Comparison of ENCODE assay signal across 16 cellular contexts in the genomic region with DNA sequence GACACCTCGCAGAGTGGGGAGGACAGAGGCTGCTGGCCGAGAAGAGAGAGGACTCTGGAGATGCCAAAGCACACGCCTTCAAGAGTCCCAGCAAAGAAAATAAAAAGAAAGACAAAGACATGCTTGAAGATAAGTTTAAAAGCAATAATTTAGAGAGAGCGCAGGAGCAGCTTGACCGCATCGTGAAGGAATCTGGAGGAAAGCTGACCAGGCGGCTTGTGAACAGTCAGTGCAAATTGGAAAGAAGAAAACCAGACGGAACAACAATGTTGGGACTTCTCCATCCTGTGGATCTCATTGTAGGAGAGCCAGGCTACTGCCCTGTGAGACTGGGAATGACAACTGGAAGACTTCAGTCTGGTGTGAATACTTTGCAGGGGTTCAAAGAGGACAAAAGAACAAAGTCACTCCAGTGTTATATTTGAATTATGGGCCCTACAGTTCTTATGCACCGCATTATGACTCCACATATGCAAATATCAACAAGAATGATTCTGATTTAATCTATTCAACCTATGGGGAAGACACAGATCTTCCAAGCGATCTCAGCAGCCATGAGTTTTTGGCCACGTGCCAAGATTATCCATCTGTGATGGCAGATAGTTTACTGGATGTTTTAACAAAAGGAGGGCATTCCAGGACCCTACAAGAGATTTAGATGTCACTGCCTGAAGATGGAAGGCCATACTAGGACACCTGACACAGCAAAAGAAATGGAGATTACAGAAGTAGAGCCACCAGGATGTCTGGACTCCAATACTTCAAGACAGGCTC. TPM values are rescaled to one million over a fixed set of nuclear protein-coding genes. Genes with fewer than 3 reads are reported as not detected.
DNase-seq lines count a peak whose midpoint lies in the region; ATAC-seq, FAIRE-seq and TF ChIP-seq lines count a peak whose summit lies in the region.
"Had no signal": no experiment of that assay in that cellular context is flagged by ENCODE, and none has a peak within 500 bp of the region (broad histone marks: within the 10 kb centered on the region; RNA-seq: fewer than 3 reads in every experiment).

No MANE protein-coding gene starts in this region.

- no peak for TF ChIP-seq CTCF in mesothelial cell of epicardium (IDR thresholded peaks at IDR 0.05; ENCODE audit: unreplicated experiment)

- peaks cover 28% of the 10 kb centered on the region for H3K9me3 Mint-ChIP-seq in activated CD4-positive, alpha-beta T cell treated with anti-CD3 and anti-CD28 coated beads for 36 hours (ENCODE audit: low read depth)
- H3K9me3 Mint-ChIP-seq in activated CD4-positive, alpha-beta T cell treated with anti-CD3 and anti-CD28 coated beads, Interleukin-2, amount 10 ng/mL, durations not matched to agents 7 days and 5 days, result peaks cover 28% of the 10 kb centered on the region
- peaks cover 56% of the 10 kb centered on the region for H3K9me3 Mint-ChIP-seq in mesothelial cell of epicardium

- no peaks in the 10 kb centered on the region for H3K27me3 ChIP-seq in stomach smooth muscle (ENCODE audit: control insufficient read depth in 1 of 2, insufficient read depth in 2 of 2, low read length in 2 of 2)

- H3K27ac Mint-ChIP-seq in activated CD4-positive, alpha-beta T cell treated with anti-CD3 and anti-CD28 coated beads for 36 hours, result no peak overlapping the region
- H3K27ac Mint-ChIP-seq in activated CD4-positive, alpha-beta T cell treated with anti-CD3 and anti-CD28 coated beads, Interleukin-2, amount 10 ng/mL, durations not matched to agents 7 days and 5 days, result no peak overlapping the region
- H3K27ac Mint-ChIP-seq in mesothelial cell of epicardium, result peak overlapping the region; percentile 76

- CTCF ChIA-PET in activated CD4-positive, alpha-beta T cell treated with anti-CD3 and anti-CD28 coated beads for 36 hours (lab: Charles Lee), result no interaction called here
- CTCF ChIA-PET in activated CD4-positive, alpha-beta T cell treated with anti-CD3 and anti-CD28 coated beads, Interleukin-2, amount 10 ng/mL, durations not matched to agents 7 days and 5 days (lab: Charles Lee), result interaction anchor here (0.7 kb wide), 1 partner anchor 21 kb away, joined by 3 read pairs; no protein-coding TSS in a partner anchor

- no peaks in the 10 kb centered on the region for H3K36me3 ChIP-seq in stomach smooth muscle (ENCODE audit: control insufficient read depth in 2 of 2, insufficient read depth in 2 of 2, low read length in 2 of 2)

- H3K27ac ChIP-seq in stomach smooth muscle (ENCODE audit: low read length), result peak overlapping the region; percentile 42

- H3K4me3 ChIP-seq in stomach smooth muscle (ENCODE audit: low read length in 2 of 2), result no peak overlapping the region

- no peak for ATAC-seq in activated CD4-positive, alpha-beta T cell treated with anti-CD3 and anti-CD28 coated beads for 36 hours
- ATAC-seq in HG03139 (IDR thresholded peaks at IDR 0.05; ENCODE audit: unreplicated experiment), result no peak

- H3K9me3 ChIP-seq in stomach smooth muscle (ENCODE audit: control insufficient read depth in 2 of 2, low read length in 2 of 2), result peaks cover 0 to 4% of the 10 kb centered on the region in 2 donors

- TF ChIP-seq POLR2A in H54 (IDR thresholded peaks at IDR 0.05; ENCODE audit: low read depth, low read length), result no peak

- peak; percentile 6 for DNase-seq in activated CD4-positive, alpha-beta T cell treated with anti-CD3 and anti-CD28 coated beads for 36 hours
- no peak for DNase-seq in activated CD4-positive, alpha-beta T cell treated with anti-CD3 and anti-CD28 coated beads, Interleukin-2, amount 10 ng/mL, durations not matched to agents 7 days and 5 days
- DNase-seq in NCI-H69 (lab: John Stamatoyannopoulos, UW), result peak; percentile 29
- no peak for DNase-seq in mesothelial cell of epicardium (ENCODE audit: low spot score in 2 of 2, unreplicated experiment in 2 of 2)
- no peak for DNase-seq in COR-L47 (lab: John Stamatoyannopoulos, UW)
- no peak for DNase-seq in H54 (ENCODE audit: insufficient read length, low spot score)
- DNase-seq: ACHN; CD4-positive, alpha-beta memory T cell; H9; NCI-H1436; NCI-H2081; NCI-H446 treated with DMSO at 0.1 percent for 48 hours; RPMI8226 had no signal

- peaks cover 67% of the 10 kb centered on the region for H3K4me1 Mint-ChIP-seq in activated CD4-positive, alpha-beta T cell treated with anti-CD3 and anti-CD28 coated beads for 36 hours
- peaks cover 30% of the 10 kb centered on the region for H3K4me1 Mint-ChIP-seq in activated CD4-positive, alpha-beta T cell treated with anti-CD3 and anti-CD28 coated beads, Interleukin-2, amount 10 ng/mL, durations not matched to agents 7 days and 5 days
- peaks cover 14% of the 10 kb centered on the region for H3K4me1 Mint-ChIP-seq in mesothelial cell of epicardium

- no peak overlapping the region for H3K9ac ChIP-seq in stomach smooth muscle (ENCODE audit: low read length in 2 of 2)

- H3K36me3 Mint-ChIP-seq in activated CD4-positive, alpha-beta T cell treated with anti-CD3 and anti-CD28 coated beads for 36 hours (ENCODE audit: low read depth), result peaks cover 44% of the 10 kb centered on the region
- H3K36me3 Mint-ChIP-seq in activated CD4-positive, alpha-beta T cell treated with anti-CD3 and anti-CD28 coated beads, Interleukin-2, amount 10 ng/mL, durations not matched to agents 7 days and 5 days (ENCODE audit: low read depth), result peaks cover 42% of the 10 kb centered on the region
- peaks cover 60% of the 10 kb centered on the region for H3K36me3 Mint-ChIP-seq in mesothelial cell of epicardium

- no peak overlapping the region for H3K4me3 Mint-ChIP-seq in activated CD4-positive, alpha-beta T cell treated with anti-CD3 and anti-CD28 coated beads for 36 hours
- H3K4me3 Mint-ChIP-seq in activated CD4-positive, alpha-beta T cell treated with anti-CD3 and anti-CD28 coated beads, Interleukin-2, amount 10 ng/mL, durations not matched to agents 7 days and 5 days, result no peak overlapping the region
- peak overlapping the region; percentile 35 for H3K4me3 Mint-ChIP-seq in mesothelial cell of epicardium
- H3K4me3 Mint-ChIP-seq: CD4-positive, alpha-beta memory T cell; H9 had no signal

- no peak for FAIRE-seq in H54 (lab: Jason Lieb, UNC)

- no peaks in the 10 kb centered on the region for H3K27me3 Mint-ChIP-seq in activated CD4-positive, alpha-beta T cell treated with anti-CD3 and anti-CD28 coated beads for 36 hours
- H3K27me3 Mint-ChIP-seq in activated CD4-positive, alpha-beta T cell treated with anti-CD3 and anti-CD28 coated beads, Interleukin-2, amount 10 ng/mL, durations not matched to agents 7 days and 5 days, result no peaks in the 10 kb centered on the region
- H3K27me3 Mint-ChIP-seq in mesothelial cell of epicardium (ENCODE audit: low read depth), result no peaks in the 10 kb centered on the region
- H3K27me3 Mint-ChIP-seq: CD4-positive, alpha-beta memory T cell; IgD-negative memory B cell had no signal

- no peaks in the 10 kb centered on the region for H3K4me1 ChIP-seq in stomach smooth muscle (ENCODE audit: control insufficient read depth, insufficient read depth, low read length)

- intact Hi-C loops in activated CD4-positive, alpha-beta T cell treated with anti-CD3 and anti-CD28 coated beads for 36 hours (cut with DNase I, micrococcal nuclease), result no loop called here

- POLR2A ChIA-PET in activated CD4-positive, alpha-beta T cell treated with anti-CD3 and anti-CD28 coated beads for 36 hours (lab: Charles Lee), result no interaction called here
- POLR2A ChIA-PET in activated CD4-positive, alpha-beta T cell treated with anti-CD3 and anti-CD28 coated beads, Interleukin-2, amount 10 ng/mL, durations not matched to agents 7 days and 5 days (lab: Charles Lee), result no interaction called here

RNA-seq across cellular contexts. Expression of a gene that starts 52.2 kb away (rescaled TPM):
- 10 to 100 TPM; 16.5 to 20.9 TPM for total RNA-seq in activated CD4-positive, alpha-beta T cell treated with anti-CD3 and anti-CD28 coated beads for 36 hours
- total RNA-seq in activated CD4-positive, alpha-beta T cell treated with anti-CD3 and anti-CD28 coated beads, Interleukin-2, amount 10 ng/mL, durations not matched to agents 7 days and 5 days, result 10 to 100 TPM; 26.1 to 38.9 TPM
- 39.8 to 41.7 TPM (median 40.8 TPM) in 3 replicates for total RNA-seq in mesothelial cell of epicardium

Comparison
In these comparisons a context has a peak if more than half of its experiments do, and no peak if none do; other contexts are left out.
1. DNase-seq: peak in activated CD4-positive, alpha-beta T cell treated with anti-CD3 and anti-CD28 coated beads for 36 hours (single experiment) and NCI-H69 (single experiment); none in activated CD4-positive, alpha-beta T cell treated with anti-CD3 and anti-CD28 coated beads, Interleukin-2, amount 10 ng/mL, durations not matched to agents 7 days and 5 days (single experiment), mesothelial cell of epicardium (0 of 2), COR-L47 (single experiment) and H54 (single experiment).